In the genomic region with DNA sequence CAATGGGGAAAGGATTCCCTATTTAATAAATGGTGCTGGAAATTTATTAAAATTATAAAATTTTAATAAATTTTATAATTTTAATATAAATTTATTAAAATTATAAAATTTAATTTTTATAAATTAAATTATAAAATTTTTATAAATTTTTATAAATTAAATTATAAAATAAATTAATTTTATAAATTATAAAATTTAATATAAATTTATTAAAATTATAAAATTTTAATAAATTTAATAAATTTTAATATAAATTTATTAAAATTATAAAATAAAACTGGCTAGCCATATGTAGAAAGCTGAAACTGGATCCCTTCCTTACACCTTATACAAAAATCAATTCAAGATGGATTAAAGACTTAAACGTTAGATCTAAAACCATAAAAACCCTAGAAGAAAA, we compare ENCODE assay signal across 6 cellular contexts.
A peak's percentile ranks its signal among the peaks of the same experiment; 100 is the strongest.
DNase-seq lines count a peak whose midpoint lies in the region; ATAC-seq, FAIRE-seq and TF ChIP-seq lines count a peak whose summit lies in the region.
"Not testable (repeated sequence)": the region's sequence is repeated elsewhere in the genome, so short reads cannot be mapped to it uniquely, and the experiment has no call there.

No MANE protein-coding gene starts in this region.

- CTCF ChIA-PET in WTC11 (lab: Charles Lee): not testable (repeated sequence)

- not testable (repeated sequence) for H3K4me3 ChIP-seq in kidney (ENCODE audit: low read length in 2 of 2); small intestine (ENCODE audit: low read depth in 1 of 2, low read length in 2 of 2)

- FAIRE-seq in A204.1 (lab: Jason Lieb, UNC): peak; percentile 100
- FAIRE-seq in RCC 7860 (lab: Jason Lieb, UNC): peak; percentile 99
- FAIRE-seq in endometrium (lab: Jason Lieb, UNC): peak; percentile 73
- FAIRE-seq in kidney (lab: Jason Lieb, UNC): peak; percentile 99
- peak; percentile 41 for FAIRE-seq in small intestine (lab: Jason Lieb, UNC)

- H3K4me1 Mint-ChIP-seq in WTC11: not testable (repeated sequence)

- H3K9me3 ChIP-seq in kidney (ENCODE audit: control insufficient read depth in 1 of 2, low read length in 2 of 2); small intestine (ENCODE audit: control insufficient read depth, low read depth): not testable (repeated sequence)

- not testable (repeated sequence) for TF ChIP-seq CTCF in WTC11 (IDR thresholded peaks at IDR 0.05); kidney (IDR thresholded peaks at IDR 0.05; ENCODE audit: borderline replicate concordance, extremely low read depth, insufficient read depth)

- not testable (repeated sequence) for H3K36me3 Mint-ChIP-seq in WTC11

- not testable (repeated sequence) for H3K9ac ChIP-seq in kidney (ENCODE audit: low read length in 2 of 2)

- not testable (repeated sequence) for H3K27ac ChIP-seq in kidney (ENCODE audit: low read depth in 2 of 2, low read length in 2 of 2); small intestine (ENCODE audit: low read depth in 1 of 2, low read length in 1 of 2)

- 80 to 100% methylated on average over 1 of the region's 1 CpG; no CpG with 5 or more reads in 1 of the 3 donors for WGBS in small intestine, 3 donors

- intact Hi-C loops in kidney (cut with DNase I): not testable (repeated sequence)

- not testable (repeated sequence) for H3K27me3 ChIP-seq in small intestine (ENCODE audit: control insufficient read depth in 2 of 2, insufficient read depth in 2 of 2, low read length in 2 of 2)

- POLR2A ChIA-PET in WTC11 (lab: Charles Lee): interaction anchor here (0.7 kb wide), 1 partner anchor 1110 kb away, joined by 4 read pairs; no protein-coding TSS in a partner anchor

- H3K9me3 Mint-ChIP-seq in WTC11: not testable (repeated sequence)

- not testable (repeated sequence) for H3K4me3 Mint-ChIP-seq in WTC11

- DNase-seq in RCC 7860 (ENCODE audit: low spot score); WTC11 (ENCODE audit: low spot score); kidney; small intestine: not testable (repeated sequence)

- not testable (repeated sequence) for H3K27me3 Mint-ChIP-seq in WTC11 (ENCODE audit: low read depth)

- not testable (repeated sequence) for H3K4me1 ChIP-seq in kidney (ENCODE audit: control insufficient read depth in 1 of 2, insufficient read depth in 1 of 2, low read depth in 1 of 2, low read length in 2 of 2); small intestine (ENCODE audit: control insufficient read depth in 2 of 2, insufficient read depth in 1 of 2, low read depth in 1 of 2, low read length in 1 of 2)

- not testable (repeated sequence) for H3K27ac Mint-ChIP-seq in WTC11

- not testable (repeated sequence) for ATAC-seq in WTC11

- H3K36me3 ChIP-seq in kidney (ENCODE audit: control insufficient read depth in 1 of 2, insufficient read depth in 2 of 2, low read length in 2 of 2); small intestine (ENCODE audit: control insufficient read depth in 2 of 2, insufficient read depth in 2 of 2, low read length in 2 of 2): not testable (repeated sequence)

TF ChIP-seq in WTC11, 78 proteins besides CTCF, POLR2A, EP300 and RAD21:
- peak; percentile 90; the same call in 1 of the 2 replicates for TF ChIP-seq HMGA2 (CRISPR knock-in tag; IDR thresholded peaks at IDR 0.05)
